Comparison of ENCODE assay signal across 2 cellular contexts in genomic region chr5:166571668-166572067, GRCh38.
TF ChIP-seq lines count a peak whose summit lies in the region.

No MANE protein-coding gene starts in this region.

TF ChIP-seq in HepG2, 621 proteins besides CTCF, POLR2A, EP300 and RAD21 (continued from another document):
- TF ChIP-seq ZBTB14 (CRISPR knock-in tag; IDR thresholded peaks at IDR 0.05) (no peak), PHB2 (IDR thresholded peaks at IDR 0.05; ENCODE audit: partially characterized antibody) (no peak), RCOR2 (CRISPR knock-in tag; IDR thresholded peaks at IDR 0.05) (no peak), MAFF (IDR thresholded peaks at IDR 0.05; ENCODE audit: low read depth, low read length) (peak; percentile 79), ZNF33A (CRISPR knock-in tag; IDR thresholded peaks at IDR 0.05; ENCODE audit: borderline replicate concordance) (no peak), TAF1 (CRISPR knock-in tag; IDR thresholded peaks at IDR 0.05) (no peak)
- TF ChIP-seq, protein P1, sequence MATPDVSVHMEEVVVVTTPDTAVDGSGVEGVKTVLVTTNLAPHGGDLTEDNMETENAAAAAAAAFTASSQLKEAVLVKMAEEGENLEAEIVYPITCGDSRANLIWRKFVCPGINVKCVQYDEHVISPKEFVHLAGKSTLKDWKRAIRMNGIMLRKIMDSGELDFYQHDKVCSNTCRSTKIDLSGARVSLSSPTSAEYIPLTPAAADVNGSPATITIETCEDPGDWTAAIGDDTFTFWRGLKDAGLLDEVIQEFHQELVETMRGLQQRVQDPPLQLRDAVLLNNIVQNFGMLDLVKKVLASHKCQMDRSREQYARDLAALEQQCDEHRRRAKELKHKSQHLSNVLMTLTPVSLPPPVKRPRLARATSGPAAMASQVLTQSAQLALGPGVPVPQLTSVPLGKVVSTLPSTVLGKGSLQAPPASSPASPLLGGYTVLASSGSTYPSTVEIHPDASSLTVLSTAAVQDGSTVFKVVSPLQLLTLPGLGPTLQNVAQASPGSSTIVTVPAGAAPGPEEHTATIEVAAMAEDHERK (CRISPR knock-in tag; IDR thresholded peaks at IDR 0.05; ENCODE audit: low read depth), result no peak

TF ChIP-seq in K562, 482 proteins besides CTCF, POLR2A, EP300 and RAD21 (continued from another document and continues in another):
- no peak for TF ChIP-seq ZNF280A (IDR thresholded peaks at IDR 0.05; ENCODE audit: low read depth, partially characterized antibody)
- TF ChIP-seq ZNF124 (CRISPR knock-in tag; IDR thresholded peaks at IDR 0.05), result no peak
- TF ChIP-seq TEAD2 (tag; IDR thresholded peaks at IDR 0.05), result no peak
- TF ChIP-seq USF1 (CRISPR knock-in tag; IDR thresholded peaks at IDR 0.05), result no peak
- no peak for TF ChIP-seq SMAD2 (IDR thresholded peaks at IDR 0.05; ENCODE audit: low read depth, low read length)
- TF ChIP-seq SRF (CRISPR knock-in tag; IDR thresholded peaks at IDR 0.05), result no peak
- TF ChIP-seq U2AF1 (optimal IDR thresholded peaks at IDR 0.05; ENCODE audit: low read depth, low read length), result no peak
- TF ChIP-seq ZNF347 (CRISPR knock-in tag; IDR thresholded peaks at IDR 0.05; ENCODE audit: low read depth), result no peak
- no peak for TF ChIP-seq MBD2 (IDR thresholded peaks at IDR 0.05; ENCODE audit: borderline replicate concordance, low read depth)
- TF ChIP-seq ZNF224 (CRISPR knock-in tag; IDR thresholded peaks at IDR 0.05), result no peak
- no peak for TF ChIP-seq ZNF165 (CRISPR knock-in tag; IDR thresholded peaks at IDR 0.05; ENCODE audit: borderline replicate concordance)
- TF ChIP-seq RBFOX2 (IDR thresholded peaks at IDR 0.05; ENCODE audit: low read depth, low read length), result no peak
- no peak for TF ChIP-seq ILF3 (IDR thresholded peaks at IDR 0.05; ENCODE audit: borderline replicate concordance)
- no peak for TF ChIP-seq CCAR2 (IDR thresholded peaks at IDR 0.05; ENCODE audit: low read depth, low read length)
- TF ChIP-seq, protein P2, sequence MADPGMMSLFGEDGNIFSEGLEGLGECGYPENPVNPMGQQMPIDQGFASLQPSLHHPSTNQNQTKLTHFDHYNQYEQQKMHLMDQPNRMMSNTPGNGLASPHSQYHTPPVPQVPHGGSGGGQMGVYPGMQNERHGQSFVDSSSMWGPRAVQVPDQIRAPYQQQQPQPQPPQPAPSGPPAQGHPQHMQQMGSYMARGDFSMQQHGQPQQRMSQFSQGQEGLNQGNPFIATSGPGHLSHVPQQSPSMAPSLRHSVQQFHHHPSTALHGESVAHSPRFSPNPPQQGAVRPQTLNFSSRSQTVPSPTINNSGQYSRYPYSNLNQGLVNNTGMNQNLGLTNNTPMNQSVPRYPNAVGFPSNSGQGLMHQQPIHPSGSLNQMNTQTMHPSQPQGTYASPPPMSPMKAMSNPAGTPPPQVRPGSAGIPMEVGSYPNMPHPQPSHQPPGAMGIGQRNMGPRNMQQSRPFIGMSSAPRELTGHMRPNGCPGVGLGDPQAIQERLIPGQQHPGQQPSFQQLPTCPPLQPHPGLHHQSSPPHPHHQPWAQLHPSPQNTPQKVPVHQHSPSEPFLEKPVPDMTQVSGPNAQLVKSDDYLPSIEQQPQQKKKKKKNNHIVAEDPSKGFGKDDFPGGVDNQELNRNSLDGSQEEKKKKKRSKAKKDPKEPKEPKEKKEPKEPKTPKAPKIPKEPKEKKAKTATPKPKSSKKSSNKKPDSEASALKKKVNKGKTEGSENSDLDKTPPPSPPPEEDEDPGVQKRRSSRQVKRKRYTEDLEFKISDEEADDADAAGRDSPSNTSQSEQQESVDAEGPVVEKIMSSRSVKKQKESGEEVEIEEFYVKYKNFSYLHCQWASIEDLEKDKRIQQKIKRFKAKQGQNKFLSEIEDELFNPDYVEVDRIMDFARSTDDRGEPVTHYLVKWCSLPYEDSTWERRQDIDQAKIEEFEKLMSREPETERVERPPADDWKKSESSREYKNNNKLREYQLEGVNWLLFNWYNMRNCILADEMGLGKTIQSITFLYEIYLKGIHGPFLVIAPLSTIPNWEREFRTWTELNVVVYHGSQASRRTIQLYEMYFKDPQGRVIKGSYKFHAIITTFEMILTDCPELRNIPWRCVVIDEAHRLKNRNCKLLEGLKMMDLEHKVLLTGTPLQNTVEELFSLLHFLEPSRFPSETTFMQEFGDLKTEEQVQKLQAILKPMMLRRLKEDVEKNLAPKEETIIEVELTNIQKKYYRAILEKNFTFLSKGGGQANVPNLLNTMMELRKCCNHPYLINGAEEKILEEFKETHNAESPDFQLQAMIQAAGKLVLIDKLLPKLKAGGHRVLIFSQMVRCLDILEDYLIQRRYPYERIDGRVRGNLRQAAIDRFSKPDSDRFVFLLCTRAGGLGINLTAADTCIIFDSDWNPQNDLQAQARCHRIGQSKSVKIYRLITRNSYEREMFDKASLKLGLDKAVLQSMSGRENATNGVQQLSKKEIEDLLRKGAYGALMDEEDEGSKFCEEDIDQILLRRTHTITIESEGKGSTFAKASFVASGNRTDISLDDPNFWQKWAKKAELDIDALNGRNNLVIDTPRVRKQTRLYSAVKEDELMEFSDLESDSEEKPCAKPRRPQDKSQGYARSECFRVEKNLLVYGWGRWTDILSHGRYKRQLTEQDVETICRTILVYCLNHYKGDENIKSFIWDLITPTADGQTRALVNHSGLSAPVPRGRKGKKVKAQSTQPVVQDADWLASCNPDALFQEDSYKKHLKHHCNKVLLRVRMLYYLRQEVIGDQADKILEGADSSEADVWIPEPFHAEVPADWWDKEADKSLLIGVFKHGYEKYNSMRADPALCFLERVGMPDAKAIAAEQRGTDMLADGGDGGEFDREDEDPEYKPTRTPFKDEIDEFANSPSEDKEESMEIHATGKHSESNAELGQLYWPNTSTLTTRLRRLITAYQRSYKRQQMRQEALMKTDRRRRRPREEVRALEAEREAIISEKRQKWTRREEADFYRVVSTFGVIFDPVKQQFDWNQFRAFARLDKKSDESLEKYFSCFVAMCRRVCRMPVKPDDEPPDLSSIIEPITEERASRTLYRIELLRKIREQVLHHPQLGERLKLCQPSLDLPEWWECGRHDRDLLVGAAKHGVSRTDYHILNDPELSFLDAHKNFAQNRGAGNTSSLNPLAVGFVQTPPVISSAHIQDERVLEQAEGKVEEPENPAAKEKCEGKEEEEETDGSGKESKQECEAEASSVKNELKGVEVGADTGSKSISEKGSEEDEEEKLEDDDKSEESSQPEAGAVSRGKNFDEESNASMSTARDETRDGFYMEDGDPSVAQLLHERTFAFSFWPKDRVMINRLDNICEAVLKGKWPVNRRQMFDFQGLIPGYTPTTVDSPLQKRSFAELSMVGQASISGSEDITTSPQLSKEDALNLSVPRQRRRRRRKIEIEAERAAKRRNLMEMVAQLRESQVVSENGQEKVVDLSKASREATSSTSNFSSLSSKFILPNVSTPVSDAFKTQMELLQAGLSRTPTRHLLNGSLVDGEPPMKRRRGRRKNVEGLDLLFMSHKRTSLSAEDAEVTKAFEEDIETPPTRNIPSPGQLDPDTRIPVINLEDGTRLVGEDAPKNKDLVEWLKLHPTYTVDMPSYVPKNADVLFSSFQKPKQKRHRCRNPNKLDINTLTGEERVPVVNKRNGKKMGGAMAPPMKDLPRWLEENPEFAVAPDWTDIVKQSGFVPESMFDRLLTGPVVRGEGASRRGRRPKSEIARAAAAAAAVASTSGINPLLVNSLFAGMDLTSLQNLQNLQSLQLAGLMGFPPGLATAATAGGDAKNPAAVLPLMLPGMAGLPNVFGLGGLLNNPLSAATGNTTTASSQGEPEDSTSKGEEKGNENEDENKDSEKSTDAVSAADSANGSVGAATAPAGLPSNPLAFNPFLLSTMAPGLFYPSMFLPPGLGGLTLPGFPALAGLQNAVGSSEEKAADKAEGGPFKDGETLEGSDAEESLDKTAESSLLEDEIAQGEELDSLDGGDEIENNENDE (IDR thresholded peaks at IDR 0.05; ENCODE audit: low read depth, low read length), result no peak
- no peak for TF ChIP-seq ZNF507 (tag; conservative IDR thresholded peaks at IDR 0.05)
- TF ChIP-seq ZNF175 (CRISPR knock-in tag; IDR thresholded peaks at IDR 0.05; ENCODE audit: low read depth), result no peak
- TF ChIP-seq RBM17 (IDR thresholded peaks at IDR 0.05; ENCODE audit: borderline replicate concordance, low read depth, low read length), result no peak
- TF ChIP-seq ZNF318 (IDR thresholded peaks at IDR 0.05; ENCODE audit: borderline replicate concordance in 1 of 2, low read depth in 1 of 2), result no peak
- no peak for TF ChIP-seq PHF21A (IDR thresholded peaks at IDR 0.05; ENCODE audit: borderline replicate concordance, low read depth)
- no peak for TF ChIP-seq PHF8 (IDR thresholded peaks at IDR 0.05; ENCODE audit: borderline replicate concordance, low read length)
